Comparison of ENCODE assay signal across 9 cellular contexts in the genomic region with DNA sequence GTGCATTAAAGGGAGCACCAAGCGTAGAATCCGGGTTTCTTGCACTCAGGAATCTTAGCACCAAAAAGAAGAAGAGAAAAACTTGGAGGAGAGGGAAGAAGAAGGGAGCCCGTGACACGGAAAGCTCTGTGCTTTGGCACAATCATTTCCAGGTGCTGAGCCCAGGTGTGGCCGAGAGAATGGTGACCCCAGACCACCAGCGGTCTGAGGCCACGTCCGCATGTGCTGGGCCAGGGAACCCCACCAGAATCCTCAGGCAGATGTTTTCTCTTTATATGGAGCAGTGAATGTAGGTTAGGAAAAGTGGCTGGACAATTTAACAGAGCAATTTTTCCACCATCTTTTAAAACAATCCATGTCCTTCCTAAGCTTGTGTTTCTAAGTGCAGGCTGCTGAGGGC.
"Had no signal": no experiment of that assay in that cellular context is flagged by ENCODE, and none has a peak within 500 bp of the region (broad histone marks: within the 10 kb centered on the region; RNA-seq: fewer than 3 reads in every experiment).

No MANE protein-coding gene starts in this region.

- DNase-seq: GM23248, GOT3, H7, H9, HCEC 1CT, HFFc6 had no signal

- H3K4me3 ChIP-seq: GM23248, GM23338, HAP-1 had no signal

- H3K9me3 ChIP-seq: HAP-1 had no signal

- ATAC-seq: GM23338, HCT116 had no signal

- H3K27ac ChIP-seq: GM23248 had no signal

- H3K36me3 ChIP-seq: HAP-1 had no signal

- H3K4me1 ChIP-seq: HAP-1 had no signal
